ENCODE assay signal across 8 cellular contexts in genomic region chr6:31958741-31959739, GRCh38. TPM values are rescaled to one million over a fixed set of nuclear protein-coding genes. Genes with fewer than 3 reads are reported as not detected.
DNase-seq lines count a peak whose midpoint lies in the region; ATAC-seq lines count a peak whose summit lies in the region.

Gene NELFE (minus strand): TSS chr6:31958971. CDS start chr6:31958446, 525 bp downstream.
Gene SKIC2 (plus strand): TSS chr6:31959175. CDS start chr6:31959193, 18 bp downstream.

- H3K9ac ChIP-seq in BLaER1 treated with 17β-estradiol and CSF1 and Interleukin-3, amounts not matched to agents 10 nM and 100 nM: peak within 1 kb of the TSS; percentile 83 to 95 (median 91)

- H3K4me3 ChIP-seq in BLaER1 treated with 17β-estradiol and CSF1 and Interleukin-3, amounts not matched to agents 10 nM and 100 nM: peak within 1 kb of the TSS; percentile 82 to 99 (median 92)

- peak within 1 kb of the TSS; percentile 89 to 99 (median 96) for H3K4me2 ChIP-seq in BLaER1 treated with 17β-estradiol and CSF1 and Interleukin-3, amounts not matched to agents 10 nM and 100 nM

- ATAC-seq in GM19351 (IDR thresholded peaks at IDR 0.05; ENCODE audit: unreplicated experiment): peak; percentile 96
- peak; percentile 90 for ATAC-seq in HG03521 (IDR thresholded peaks at IDR 0.05; ENCODE audit: unreplicated experiment)
- peak; percentile 96 for ATAC-seq in left lobe of liver

- DNase-seq in NCI-H748 (lab: John Stamatoyannopoulos, UW; ENCODE audit: unreplicated experiment) (peak; percentile 100), dedifferentiated amniotic fluid mesenchymal stem cell (ENCODE audit: extremely low spot score) (peak; percentile 97), left lobe of liver (ENCODE audit: low spot score) (peak; percentile 99)
- DNase-seq in activated CD4-positive, alpha-beta T cell treated with anti-CD3 and anti-CD28 coated beads, Interleukin-2, amount 50 U/mL, for 1 hour: peak; percentile 98
- peak; percentile 97 for DNase-seq in stimulated activated CD4-positive, alpha-beta T cell treated with anti-CD3 and anti-CD28 coated beads, Interleukin-2, amount 100 ng/mL, for 4 hours (ENCODE audit: low read depth)

- H3K4me1 ChIP-seq in BLaER1 treated with 17β-estradiol and CSF1 and Interleukin-3, amounts not matched to agents 10 nM and 100 nM: peaks cover 26 to 47% (median 29%) of the 10 kb centered on the region in 10 experiments

- H3K27me3 ChIP-seq in BLaER1 treated with 17β-estradiol and CSF1 and Interleukin-3, amounts not matched to agents 10 nM and 100 nM: no peaks in the 10 kb centered on the region

- peaks cover 66 to 78% (median 75%) of the 10 kb centered on the region in 11 experiments for H3K36me3 ChIP-seq in BLaER1 treated with 17β-estradiol and CSF1 and Interleukin-3, amounts not matched to agents 10 nM and 100 nM

- H4K20me1 ChIP-seq in BLaER1 treated with 17β-estradiol and CSF1 and Interleukin-3, amounts not matched to agents 10 nM and 100 nM: no peaks in the 10 kb centered on the region

- no peaks in the 10 kb centered on the region for H3K9me3 ChIP-seq in BLaER1 treated with 17β-estradiol and CSF1 and Interleukin-3, amounts not matched to agents 10 nM and 100 nM (replicated peaks in 1 of 11)

- H3K27ac ChIP-seq in BLaER1 treated with 17β-estradiol and CSF1 and Interleukin-3, amounts not matched to agents 10 nM and 100 nM: peak within 1 kb of the TSS; percentile 73 to 85 (median 80)

RNA-seq across cellular contexts. Expression of gene NELFE, which starts in this region (rescaled TPM):
- total RNA-seq in left lobe of liver: 15.3 TPM

RNA-seq across cellular contexts. Expression of gene SKIC2, which starts in this region (rescaled TPM):
- total RNA-seq in left lobe of liver: 50.2 TPM

Comparison
In these comparisons a context has a peak if more than half of its experiments do, and no peak if none do; other contexts are left out.
1. Peak in every context shown above with its lines: DNase-seq, ATAC-seq, H3K4me3 ChIP-seq and H3K27ac ChIP-seq.